In genomic region chr10:64635906-64636305, GRCh38 we compare ENCODE assay signal across 21 cellular contexts.
"Had no signal": no experiment of that assay in that cellular context is flagged by ENCODE, and none has a peak within 500 bp of the region (broad histone marks: within the 10 kb centered on the region; RNA-seq: fewer than 3 reads in every experiment).

No MANE protein-coding gene starts in this region.

- H3K4me3 ChIP-seq: K562 had no signal

- H3K27ac ChIP-seq: HL-60, KMS-11 had no signal

- H3K36me3 Mint-ChIP-seq: IgD-negative memory B cell had no signal

- H3K4me1 Mint-ChIP-seq: IgD-negative memory B cell had no signal

- H3K9me3 ChIP-seq: SK-N-SH had no signal

- DNase-seq: Kasumi-1, MM.1S, NCI-H1048, NCI-H1105, NCI-H1417, NCI-H1436 treated with DMSO at 0.1 percent for 48 hours, NCI-H1694, NCI-H187 treated with DMSO at 0.1 percent for 48 hours, NCI-H2029 treated with DMSO at 0.1 percent for 48 hours, NCI-H2171 treated with DMSO at 0.1 percent for 48 hours, NCI-H345, NCI-H524, NCI-H69, NCI-H774, Right ventricle myocardium superior, RPMI8226, SK-N-SH had no signal

- H3K27me3 Mint-ChIP-seq: IgD-negative memory B cell had no signal

- H3K4me3 Mint-ChIP-seq: IgD-negative memory B cell had no signal

- H3K9ac ChIP-seq: KMS-11, SK-N-SH had no signal

- H3K4me2 ChIP-seq: KMS-11, SK-N-SH had no signal

- H3K27ac Mint-ChIP-seq: IgD-negative memory B cell had no signal
